8 cellular contexts compared by ENCODE assay signal in genomic region chr1:23528245-23528978, GRCh38. TPM values are rescaled to one million over a fixed set of nuclear protein-coding genes. Genes with fewer than 3 reads are reported as not detected.
DNase-seq lines count a peak whose midpoint lies in the region; ATAC-seq and TF ChIP-seq lines count a peak whose summit lies in the region.

No MANE protein-coding gene starts in this region.

- H3K9me3 ChIP-seq in OCI-LY3 (ENCODE audit: insufficient read depth, low read length): no peaks in the 10 kb centered on the region

- H3K4me3 ChIP-seq in AG10803 (ENCODE audit: low read length) (no peak overlapping the region), OCI-LY3 (ENCODE audit: low read length) (peak overlapping the region; percentile 91)

- H3K27ac ChIP-seq in OCI-LY3 (ENCODE audit: low read length): peak overlapping the region; percentile 50

- no peaks in the 10 kb centered on the region for H3K27me3 ChIP-seq in OCI-LY3 (ENCODE audit: low read depth, low read length)

- H3K4me1 ChIP-seq in OCI-LY3 (ENCODE audit: low read length): peaks cover 72% of the 10 kb centered on the region

- peak overlapping the region; percentile 96 for H3K4me2 ChIP-seq in OCI-LY3 (ENCODE audit: low read length)

- TF ChIP-seq CTCF in AG10803 (conservative IDR thresholded peaks at IDR 0.05; ENCODE audit: low read length) (no peak), OCI-LY3 (IDR thresholded peaks at IDR 0.05; ENCODE audit: low read depth, low read length) (no peak)

- H3K36me3 ChIP-seq in OCI-LY3 (replicated peaks; ENCODE audit: low read depth, low read length): no peaks in the 10 kb centered on the region

- peaks cover 29% of the 10 kb centered on the region for H3K79me2 ChIP-seq in OCI-LY3 (ENCODE audit: low read length)

- peak; percentile 56 for ATAC-seq in GM19043 (IDR thresholded peaks at IDR 0.05; ENCODE audit: low read depth, unreplicated experiment)
- ATAC-seq in sciatic nerve: peak; percentile 46

- DNase-seq in AG10803 (ENCODE audit: low read depth): peak; percentile 81
- DNase-seq in HT1080 (ENCODE audit: low read depth): peak; percentile 91
- peak; percentile 79 for DNase-seq in activated T-cell treated with anti-CD3 and anti-CD28 coated beads for 48 hours (ENCODE audit: low read depth)
- peak; percentile 74 for DNase-seq in fibroblast of the conjunctiva (ENCODE audit: low read depth)
- peak; percentile 86 for DNase-seq in sciatic nerve (ENCODE audit: low spot score)
- no peak for DNase-seq in NK-92 treated with Interleukin-12 subunit alpha and Interleukin-12 subunit beta, amount 100 ng/mL, for 24 hours (lab: John Stamatoyannopoulos, UW)

- no peak overlapping the region for H2AFZ ChIP-seq in OCI-LY3 (ENCODE audit: low read depth, low read length)

- intact Hi-C loops in sciatic nerve (cut with DNase I): no loop called here

- no peak overlapping the region for H3K9ac ChIP-seq in OCI-LY3 (ENCODE audit: low read length)

- H4K20me1 ChIP-seq in OCI-LY3 (ENCODE audit: insufficient read depth, low read length): peaks cover 18% of the 10 kb centered on the region

RNA-seq across cellular contexts. Expression of gene E2F2, which starts 2.6 kb away (rescaled TPM):
- total RNA-seq in HT1080 (2014; rRNA removed; shearing (Covaris generic)): 4.3 and 5.6 TPM in 2 replicates
- polyA plus RNA-seq in HT1080 (2015; cell fraction: cytosol; rRNA removed): 1.4 TPM in 2 replicates
- polyA plus RNA-seq in HT1080 (2015; cell fraction: nucleus; rRNA removed): 1.9 TPM in 2 replicates
- total RNA-seq in sciatic nerve: 2.1 TPM

RNA-seq across cellular contexts. Expression of gene ID3, which starts 30.9 kb away (rescaled TPM):
- total RNA-seq in HT1080 (2014; rRNA removed; shearing (Covaris generic)): 334 and 359 TPM in 2 replicates
- 215 and 283 TPM in 2 replicates for polyA plus RNA-seq in HT1080 (2015; cell fraction: cytosol; rRNA removed)
- polyA plus RNA-seq in HT1080 (2015; cell fraction: nucleus; rRNA removed): 171 and 175 TPM in 2 replicates
- 289 TPM for total RNA-seq in sciatic nerve

RNA-seq across cellular contexts. Expression of gene ASAP3, which starts 44.4 kb away (rescaled TPM):
- 1.7 and 2.2 TPM in 2 replicates for total RNA-seq in HT1080 (2014; rRNA removed; shearing (Covaris generic))
- polyA plus RNA-seq in HT1080 (2015; cell fraction: cytosol; rRNA removed): 1.9 TPM in 2 replicates
- polyA plus RNA-seq in HT1080 (2015; cell fraction: nucleus; rRNA removed): 5.1 and 6.7 TPM in 2 replicates
- total RNA-seq in sciatic nerve: 109 TPM

Comparison
In these comparisons a context has a peak if more than half of its experiments do, and no peak if none do; other contexts are left out.
1. RNA of gene ASAP3, which starts 44.4 kb away (total RNA-seq): 109 TPM in sciatic nerve (single experiment); 1.7 to 2.2 TPM in HT1080; every median in the first group is over 10 times any median in the second.